In the genomic region with DNA sequence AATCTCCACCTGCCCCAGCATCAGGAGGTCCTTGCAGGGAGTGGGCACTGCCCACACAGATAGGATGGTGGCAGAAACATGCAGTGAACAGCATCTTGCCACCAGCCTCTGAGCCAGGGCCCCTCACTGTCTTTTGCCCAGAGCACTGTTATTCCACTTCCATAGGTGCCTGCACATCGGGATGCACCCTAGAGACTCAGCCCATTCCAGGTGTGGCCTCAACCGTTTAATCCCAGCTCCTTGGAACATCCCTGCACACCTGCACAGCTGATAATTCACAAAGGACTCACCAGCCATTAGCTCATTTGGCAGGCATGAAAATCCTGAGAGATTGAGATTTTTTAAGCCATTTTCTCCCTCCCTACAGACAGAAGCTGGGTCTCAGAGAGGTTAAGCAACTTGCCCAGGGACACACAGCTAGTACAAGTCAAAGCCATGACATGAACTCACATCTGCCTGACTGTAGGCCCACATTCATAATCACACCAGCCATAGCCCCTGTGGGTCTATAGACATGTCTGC, we compare ENCODE assay signal across 14 cellular contexts.
A peak's percentile ranks its signal among the peaks of the same experiment; 100 is the strongest.
DNase-seq lines count a peak whose midpoint lies in the region; ATAC-seq and TF ChIP-seq lines count a peak whose summit lies in the region.
"Had no signal": no experiment of that assay in that cellular context is flagged by ENCODE, and none has a peak within 500 bp of the region (broad histone marks: within the 10 kb centered on the region; RNA-seq: fewer than 3 reads in every experiment).

No MANE protein-coding gene starts in this region.

- peak overlapping the region in 1 of 2 experiments; percentile 16; a peak in 1 of 4 replicates for H4K8ac ChIP-seq in IMR-90 (ENCODE audit: low read depth in 2 of 2, low read length in 2 of 2)

- no peaks in the 10 kb centered on the region for H3K9me3 ChIP-seq in IMR-90 (ENCODE audit: control insufficient read depth, insufficient read depth, low read length)
- no peaks in the 10 kb centered on the region for H3K9me3 ChIP-seq in osteoblast (ENCODE audit: low read depth, low read length)
- H3K9me3 ChIP-seq: HAP-1 had no signal

- no peak for TF ChIP-seq CTCF in IMR-90 (conservative IDR thresholded peaks at IDR 0.05; ENCODE audit: low read depth, low read length)
- no peak for TF ChIP-seq CTCF in coronary artery (IDR thresholded peaks at IDR 0.05)
- no peak for TF ChIP-seq CTCF in osteoblast (IDR thresholded peaks at IDR 0.05; ENCODE audit: extremely low read depth, low read depth, low read length)

- no peak overlapping the region for H3K9ac ChIP-seq in IMR-90 (ENCODE audit: low read depth, low read length)

- CTCF ChIA-PET in IMR-90 (lab: Yijun Ruan, JAX) = no interaction called here

- no peak for TF ChIP-seq RAD21 in IMR-90 (IDR thresholded peaks at IDR 0.05; ENCODE audit: low read length)

- POLR2A ChIA-PET in IMR-90 (lab: Charles Lee; ENCODE audit: unreplicated experiment) = no interaction called here

- H3K79me1 ChIP-seq in IMR-90 (ENCODE audit: low read depth in 1 of 2, low read length in 2 of 2) = no peaks in the 10 kb centered on the region

- no peak overlapping the region for H3K56ac ChIP-seq in IMR-90 (ENCODE audit: extremely low read depth, insufficient read depth, low read length)

- no peaks in the 10 kb centered on the region for H3K36me3 Mint-ChIP-seq in stimulated activated effector memory CD8-positive, alpha-beta T cell treated with anti-CD3 and anti-CD28 coated beads, Interleukin-12 subunit alpha, Interleukin-12 subunit beta, amount 100 ng/mL, for 72 hours
- H3K36me3 Mint-ChIP-seq: CD8-positive, alpha-beta T cell had no signal

- 0 out of 2 replicates have a peak overlapping the region, but pooled peaks have one; percentile 58 for H3K14ac ChIP-seq in IMR-90 (replicated peaks; ENCODE audit: low read depth, low read length)

- H2BK20ac ChIP-seq in IMR-90 (ENCODE audit: low read depth, low read length) = no peak overlapping the region

- ATAC-seq in IMR-90 (ENCODE audit: low read depth) = no peak; the same call in 1 of the 2 replicates
- ATAC-seq in GM18502 (IDR thresholded peaks at IDR 0.05; ENCODE audit: poor library complexity, unreplicated experiment) = no peak
- no peak for ATAC-seq in stimulated activated effector memory CD8-positive, alpha-beta T cell treated with anti-CD3 and anti-CD28 coated beads, Interleukin-12 subunit alpha, Interleukin-12 subunit beta, amount 100 ng/mL, for 72 hours
- ATAC-seq: CD8-positive, alpha-beta T cell had no signal

- H3K9me1 ChIP-seq in IMR-90 (ENCODE audit: insufficient read depth, low read length) = peaks cover 3% of the 10 kb centered on the region; the same call in 1 of the 2 replicates

- intact Hi-C loops in IMR-90 (cut with micrococcal nuclease) = no loop called here

- H2BK5ac ChIP-seq in IMR-90 (ENCODE audit: low read depth, low read length, poor library complexity, severe bottlenecking) = no peak overlapping the region

- no peak overlapping the region for H3K4me3 ChIP-seq in IMR-90 (ENCODE audit: insufficient read depth, low read depth, low read length)
- H3K4me3 ChIP-seq in coronary artery = no peak overlapping the region
- no peak overlapping the region for H3K4me3 ChIP-seq in osteoblast (ENCODE audit: insufficient read depth, low read length)
- H3K4me3 ChIP-seq: HAP-1, PC-9 had no signal

- H3K9me3 Mint-ChIP-seq in stimulated activated effector memory CD8-positive, alpha-beta T cell treated with anti-CD3 and anti-CD28 coated beads, Interleukin-12 subunit alpha, Interleukin-12 subunit beta, amount 100 ng/mL, for 72 hours = no peaks in the 10 kb centered on the region
- H3K9me3 Mint-ChIP-seq: CD8-positive, alpha-beta T cell had no signal

- H3K79me2 ChIP-seq in osteoblast (ENCODE audit: insufficient read depth, low read length) = no peaks in the 10 kb centered on the region

- 0 out of 3 replicates have a peak overlapping the region, but pooled peaks have one; percentile 21 for H2BK15ac ChIP-seq in IMR-90 (ENCODE audit: low read depth, low read length)

- H3K27ac ChIP-seq in IMR-90 (ENCODE audit: insufficient read depth, low read length) = peak overlapping the region; percentile 1; the same call in 1 of the 2 replicates
- H3K27ac ChIP-seq in coronary artery = no peak overlapping the region
- H3K27ac ChIP-seq in osteoblast (ENCODE audit: low read depth, low read length) = peak overlapping the region; percentile 52
- H3K27ac ChIP-seq: PC-9 had no signal

- H4K5ac ChIP-seq in IMR-90 (ENCODE audit: low read depth, low read length) = no peak overlapping the region

- peak overlapping the region; percentile 3; the same call in 1 of the 2 replicates for H3K18ac ChIP-seq in IMR-90 (ENCODE audit: low read depth, low read length)

- no peak overlapping the region for H3K27ac Mint-ChIP-seq in stimulated activated effector memory CD8-positive, alpha-beta T cell treated with anti-CD3 and anti-CD28 coated beads, Interleukin-12 subunit alpha, Interleukin-12 subunit beta, amount 100 ng/mL, for 72 hours
- H3K27ac Mint-ChIP-seq: CD8-positive, alpha-beta T cell had no signal

- BruUV-seq in IMR-90 (replicated peaks; lab: Mats Ljungman, UMichigan) = no TSS peak

- in situ Hi-C loops in IMR-90 (cut with MboI; ENCODE audit: low sequenced_read_pairs) = no loop called here

- H3K36me3 ChIP-seq in IMR-90 (ENCODE audit: control insufficient read depth, insufficient read depth, low read length) (no peaks in the 10 kb centered on the region), osteoblast (ENCODE audit: insufficient read depth, low read length) (no peaks in the 10 kb centered on the region)
- H3K36me3 ChIP-seq: HAP-1 had no signal

- no peak for TF ChIP-seq POLR2A in IMR-90 (IDR thresholded peaks at IDR 0.05; ENCODE audit: low read depth, low read length)

- H3K23ac ChIP-seq in IMR-90 (ENCODE audit: low read depth, low read length) = no peak overlapping the region

- dilution Hi-C loops in IMR-90 (cut with HindIII; ENCODE audit: low sequenced_read_pairs, unreplicated experiment) = no loop called here

- no peak overlapping the region for H2BK120ac ChIP-seq in IMR-90 (ENCODE audit: low read depth, low read length)

- H2AK5ac ChIP-seq in IMR-90 (ENCODE audit: low read depth, low read length) = 0 out of 2 replicates have a peak overlapping the region, but pooled peaks have one; percentile 6

- H3K4me2 ChIP-seq in IMR-90 (ENCODE audit: low read depth, low read length) (no peak overlapping the region), osteoblast (ENCODE audit: insufficient read depth, low read length) (peak overlapping the region; percentile 26)
- H3K4me2 ChIP-seq: PC-9 had no signal

- DNase-seq in AG08395 (ENCODE audit: low spot score) (peak; percentile 1), IMR-90 (no peak), coronary artery (ENCODE audit: low spot score) (peak; percentile 62), osteoblast (ENCODE audit: insufficient read length, low spot score, missing footprints) (peak; percentile 74), putamen (ENCODE audit: low spot score) (no peak)
- DNase-seq in stimulated activated effector memory CD8-positive, alpha-beta T cell treated with anti-CD3 and anti-CD28 coated beads, Interleukin-12 subunit alpha, Interleukin-12 subunit beta, amount 100 ng/mL, for 72 hours (ENCODE audit: low spot score in 2 of 2) = no peak
- DNase-seq: DMS79, NCI-H1436 treated with DMSO at 0.1 percent for 48 hours, NCI-H2081 treated with DMSO at 0.1 percent for 48 hours, NCI-H510A treated with DMSO at 0.1 percent for 48 hours had no signal

- no peaks in the 10 kb centered on the region for H3K4me1 Mint-ChIP-seq in stimulated activated effector memory CD8-positive, alpha-beta T cell treated with anti-CD3 and anti-CD28 coated beads, Interleukin-12 subunit alpha, Interleukin-12 subunit beta, amount 100 ng/mL, for 72 hours

- H3K4ac ChIP-seq in IMR-90 (ENCODE audit: low read depth, low read length) = 0 out of 2 replicates have a peak overlapping the region, but pooled peaks have one; percentile 8

- H2AFZ ChIP-seq in IMR-90 (replicated peaks; ENCODE audit: low read length, poor library complexity) (peak overlapping the region; percentile 44), osteoblast (ENCODE audit: low read length) (no peak overlapping the region)
- H2AFZ ChIP-seq: PC-9 had no signal

- no peak overlapping the region for H3K4me3 Mint-ChIP-seq in stimulated activated effector memory CD8-positive, alpha-beta T cell treated with anti-CD3 and anti-CD28 coated beads, Interleukin-12 subunit alpha, Interleukin-12 subunit beta, amount 100 ng/mL, for 72 hours
- H3K4me3 Mint-ChIP-seq: CD8-positive, alpha-beta T cell had no signal

- H3K27me3 ChIP-seq in IMR-90 (ENCODE audit: control insufficient read depth, insufficient read depth, low read length) = peaks cover 6% of the 10 kb centered on the region; the same call in 1 of the 2 replicates
- peaks cover 3% of the 10 kb centered on the region for H3K27me3 ChIP-seq in osteoblast (ENCODE audit: insufficient read depth, low read length)

- H4K91ac ChIP-seq in IMR-90 (ENCODE audit: insufficient read depth, low read depth, low read length) = no peak overlapping the region; the same call in 1 of the 2 replicates

- peak overlapping the region; percentile 25 for H2AK9ac ChIP-seq in IMR-90 (replicated peaks; ENCODE audit: low read depth, low read length, poor library complexity)

- 50% methylated on average over 2 of the region's 2 CpGs; no CpG with 5 or more reads in 1 of the 2 experiments for whole genome bisulfite sequencing in IMR-90 (ENCODE audit: extremely low coverage in 2 of 2, insufficient read length in 1 of 2), 2 experiments

- H3K4me1 ChIP-seq in IMR-90 (ENCODE audit: control insufficient read depth, insufficient read depth, low read length) (peaks cover 3% of the 10 kb centered on the region; the same call in 1 of the 2 replicates), osteoblast (ENCODE audit: insufficient read depth, low read length) (peaks cover 23% of the 10 kb centered on the region)
- H3K4me1 ChIP-seq: HAP-1 had no signal

- H4K20me1 ChIP-seq in IMR-90 (ENCODE audit: insufficient read depth, low read length) (no peaks in the 10 kb centered on the region), osteoblast (ENCODE audit: insufficient read depth, low read length) (no peaks in the 10 kb centered on the region)

TF ChIP-seq in IMR-90, 13 proteins besides CTCF, POLR2A, EP300 and RAD21 (continues in another document):
- TF ChIP-seq FOS (IDR thresholded peaks at IDR 0.05; ENCODE audit: low read depth, low read length) = no peak
- no peak for TF ChIP-seq BHLHE40 (IDR thresholded peaks at IDR 0.05; ENCODE audit: low read depth, low read length)
- TF ChIP-seq MAZ (IDR thresholded peaks at IDR 0.05; ENCODE audit: borderline replicate concordance, low read depth, low read length) = no peak
- TF ChIP-seq, protein P1, sequence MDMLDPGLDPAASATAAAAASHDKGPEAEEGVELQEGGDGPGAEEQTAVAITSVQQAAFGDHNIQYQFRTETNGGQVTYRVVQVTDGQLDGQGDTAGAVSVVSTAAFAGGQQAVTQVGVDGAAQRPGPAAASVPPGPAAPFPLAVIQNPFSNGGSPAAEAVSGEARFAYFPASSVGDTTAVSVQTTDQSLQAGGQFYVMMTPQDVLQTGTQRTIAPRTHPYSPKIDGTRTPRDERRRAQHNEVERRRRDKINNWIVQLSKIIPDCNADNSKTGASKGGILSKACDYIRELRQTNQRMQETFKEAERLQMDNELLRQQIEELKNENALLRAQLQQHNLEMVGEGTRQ (IDR thresholded peaks at IDR 0.05; ENCODE audit: low read depth, low read length) = no peak
- TF ChIP-seq CEBPB (IDR thresholded peaks at IDR 0.05; ENCODE audit: low read depth, low read length) = no peak
- TF ChIP-seq SMC3 (IDR thresholded peaks at IDR 0.05; ENCODE audit: low read depth, low read length) = no peak

Comparison
In these comparisons a context has a peak if more than half of its experiments do, and no peak if none do; other contexts are left out.
1. DNase-seq: peak in AG08395 (single experiment), coronary artery (single experiment) and osteoblast (single experiment); none in IMR-90 (single experiment), putamen (single experiment) and stimulated activated effector memory CD8-positive, alpha-beta T cell treated with anti-CD3 and anti-CD28 coated beads, Interleukin-12 subunit alpha, Interleukin-12 subunit beta, amount 100 ng/mL, for 72 hours (0 of 2).
2. H3K27ac ChIP-seq: peak in IMR-90 (single experiment) and osteoblast (single experiment); none in coronary artery (0 of 2).